ENCODE assay signal across 23 cellular contexts in genomic region chrX:92351531-92351930, GRCh38.
DNase-seq lines count a peak whose midpoint lies in the region; ATAC-seq, FAIRE-seq and TF ChIP-seq lines count a peak whose summit lies in the region.
"Had no signal": no experiment of that assay in that cellular context is flagged by ENCODE, and none has a peak within 500 bp of the region (broad histone marks: within the 10 kb centered on the region; RNA-seq: fewer than 3 reads in every experiment).

No MANE protein-coding gene starts in this region.

- POLR2A ChIA-PET in A549 (lab: Yijun Ruan, JAX) (no interaction called here), SK-N-SH (lab: Yijun Ruan, JAX) (no interaction called here)

- H3K4me3 ChIP-seq in A549 (no peak overlapping the region), astrocyte (ENCODE audit: insufficient read depth, low read depth, low read length) (no peak overlapping the region), SK-N-SH (ENCODE audit: low read depth in 2 of 2, low read length in 1 of 2) (no peak overlapping the region)
- H3K4me3 ChIP-seq: BLaER1 treated with 17β-estradiol and CSF1 and Interleukin-3, amounts not matched to agents 10 nM and 100 nM; GM12878 had no signal

- H3K27me3 ChIP-seq in astrocyte (ENCODE audit: insufficient read depth, low read length) (no peaks in the 10 kb centered on the region), SK-N-SH (ENCODE audit: insufficient read depth) (no peaks in the 10 kb centered on the region)

- H3K4me1 Mint-ChIP-seq in astrocyte (ENCODE audit: low read depth, unreplicated experiment): no peaks in the 10 kb centered on the region
- H3K4me1 Mint-ChIP-seq: B cell had no signal

- H4K20me1 ChIP-seq in astrocyte (ENCODE audit: insufficient read depth, low read length) (no peaks in the 10 kb centered on the region), SK-N-SH (ENCODE audit: insufficient read depth) (no peaks in the 10 kb centered on the region)
- H4K20me1 ChIP-seq: BLaER1 treated with 17β-estradiol and CSF1 and Interleukin-3, amounts not matched to agents 10 nM and 100 nM had no signal

- ATAC-seq in A549: no peak
- ATAC-seq: CD8-positive, alpha-beta T cell; GM12878 had no signal

- H3K9me3 ChIP-seq in A549: no peaks in the 10 kb centered on the region
- H3K9me3 ChIP-seq in astrocyte (ENCODE audit: insufficient read depth, low read depth, low read length): no peaks in the 10 kb centered on the region
- no peaks in the 10 kb centered on the region for H3K9me3 ChIP-seq in SK-N-SH
- H3K9me3 ChIP-seq: BLaER1 treated with 17β-estradiol and CSF1 and Interleukin-3, amounts not matched to agents 10 nM and 100 nM had no signal

- CTCF ChIA-PET in A549 (lab: Yijun Ruan, JAX): interaction anchor here (0.6 kb wide), 1 partner anchor 925 kb away, joined by 3 read pairs; no protein-coding TSS in a partner anchor
- CTCF ChIA-PET in SK-N-SH (lab: Yijun Ruan, JAX): no interaction called here

- TF ChIP-seq CTCF in A549 (IDR thresholded peaks at IDR 0.05) (no peak), astrocyte (IDR thresholded peaks at IDR 0.05; ENCODE audit: insufficient read depth, low read depth, low read length) (no peak), SK-N-SH (IDR thresholded peaks at IDR 0.05) (no peak)

- no peaks in the 10 kb centered on the region for H3K9me3 Mint-ChIP-seq in astrocyte (ENCODE audit: unreplicated experiment)
- H3K9me3 Mint-ChIP-seq: CD4-positive, alpha-beta T cell had no signal

- DNase-seq in A549 (ENCODE audit: low read depth in 1 of 2, low spot score in 1 of 2) (no peak), HT1080 (ENCODE audit: low read depth) (peak; percentile 23), astrocyte (ENCODE audit: low read depth) (no peak), COLO829 (ENCODE audit: low spot score) (no peak), SK-N-SH (no peak), HTR-8/SVneo (ENCODE audit: insufficient read length, low spot score) (no peak)
- DNase-seq: 8988T; AML-193; CD4-positive, alpha-beta T cell; CD8-positive, alpha-beta T cell; COR-L47; DMS 273 treated with DMSO at 0.1 percent for 48 hours; DMS153; DMS53; DMS79; DND-41; EL; GDM1 had no signal

- TF ChIP-seq RAD21 in A549 (conservative IDR thresholded peaks at IDR 0.05 in 1 of 2, IDR thresholded peaks at IDR 0.05 in 1 of 2) (no peak), SK-N-SH (IDR thresholded peaks at IDR 0.05; ENCODE audit: low read length) (no peak)

- H2AFZ ChIP-seq in astrocyte (ENCODE audit: low read depth, low read length) (no peak overlapping the region), SK-N-SH (ENCODE audit: low read depth) (no peak overlapping the region)

- H3K4me1 ChIP-seq in A549: no peaks in the 10 kb centered on the region
- no peaks in the 10 kb centered on the region for H3K4me1 ChIP-seq in astrocyte (ENCODE audit: insufficient read depth, low read length)
- H3K4me1 ChIP-seq in SK-N-SH (ENCODE audit: control insufficient read depth in 1 of 2, insufficient read depth in 2 of 2, low read depth in 1 of 2, low read length in 1 of 2): no peaks in the 10 kb centered on the region
- H3K4me1 ChIP-seq: BLaER1 treated with 17β-estradiol and CSF1 and Interleukin-3, amounts not matched to agents 10 nM and 100 nM had no signal

- H3K79me2 ChIP-seq in astrocyte (ENCODE audit: insufficient read depth, low read length) (no peaks in the 10 kb centered on the region), SK-N-SH (ENCODE audit: insufficient read depth) (no peaks in the 10 kb centered on the region)

- TF ChIP-seq EP300 in A549 (IDR thresholded peaks at IDR 0.05) (no peak), SK-N-SH (IDR thresholded peaks at IDR 0.05; ENCODE audit: borderline replicate concordance in 1 of 2, low read depth in 1 of 2, low read length in 1 of 2) (no peak)

- H3K27ac Mint-ChIP-seq in astrocyte (ENCODE audit: unreplicated experiment): no peak overlapping the region
- H3K27ac Mint-ChIP-seq: B cell; CD4-positive, alpha-beta T cell; CD8-positive, alpha-beta T cell had no signal

- no peaks in the 10 kb centered on the region for H3K36me3 Mint-ChIP-seq in astrocyte (ENCODE audit: low read depth, unreplicated experiment)
- H3K36me3 Mint-ChIP-seq: CD8-positive, alpha-beta T cell had no signal

- H3K36me3 ChIP-seq in astrocyte (ENCODE audit: insufficient read depth, low read length): no peaks in the 10 kb centered on the region
- H3K36me3 ChIP-seq in SK-N-SH (replicated peaks in 1 of 2; ENCODE audit: control insufficient read depth in 1 of 2, insufficient read depth in 2 of 2, low read length in 1 of 2): no peaks in the 10 kb centered on the region
- H3K36me3 ChIP-seq: BLaER1 treated with 17β-estradiol and CSF1 and Interleukin-3, amounts not matched to agents 10 nM and 100 nM had no signal

- H3K27ac ChIP-seq in A549: no peak overlapping the region
- no peak overlapping the region for H3K27ac ChIP-seq in astrocyte (ENCODE audit: low read depth, low read length)
- H3K27ac ChIP-seq in SK-N-SH (ENCODE audit: low read depth in 2 of 2, low read length in 1 of 2): no peak overlapping the region
- H3K27ac ChIP-seq: BLaER1 treated with 17β-estradiol and CSF1 and Interleukin-3, amounts not matched to agents 10 nM and 100 nM; C4-2B had no signal

- no peak overlapping the region for H3K4me2 ChIP-seq in A549
- no peak overlapping the region for H3K4me2 ChIP-seq in astrocyte (ENCODE audit: low read length)
- no peak overlapping the region for H3K4me2 ChIP-seq in SK-N-SH
- H3K4me2 ChIP-seq: BLaER1 treated with 17β-estradiol and CSF1 and Interleukin-3, amounts not matched to agents 10 nM and 100 nM had no signal

- no peaks in the 10 kb centered on the region for H3K27me3 Mint-ChIP-seq in astrocyte (ENCODE audit: low read depth, unreplicated experiment)
- H3K27me3 Mint-ChIP-seq: B cell; CD4-positive, alpha-beta T cell had no signal

- no peaks in the 10 kb centered on the region for H3F3A ChIP-seq in SK-N-SH (replicated peaks; ENCODE audit: insufficient read depth)

- WGBS in A549 (ENCODE audit: missing lambda C conversion rate): 0% methylated on average over 2 of the region's 2 CpGs
- WGBS in SK-N-SH (ENCODE audit: low lambda C conversion rate): 3% methylated on average over 2 of the region's 2 CpGs

- peak; percentile 97 for FAIRE-seq in A549 (lab: Jason Lieb, UNC)
- FAIRE-seq in astrocyte (lab: Jason Lieb, UNC): peak; percentile 13
- FAIRE-seq in HTR-8/SVneo (lab: Jason Lieb, UNC): no peak
- FAIRE-seq: GM12878, GM18507 had no signal

- H3K4me3 Mint-ChIP-seq in astrocyte (ENCODE audit: unreplicated experiment): no peak overlapping the region
- H3K4me3 Mint-ChIP-seq: B cell; CD4-positive, alpha-beta T cell; CD8-positive, alpha-beta T cell had no signal

- H3K9me2 ChIP-seq in SK-N-SH: no peaks in the 10 kb centered on the region

- H3K9ac ChIP-seq in astrocyte (ENCODE audit: low read length): no peak overlapping the region
- no peak overlapping the region for H3K9ac ChIP-seq in SK-N-SH
- H3K9ac ChIP-seq: BLaER1 treated with 17β-estradiol and CSF1 and Interleukin-3, amounts not matched to agents 10 nM and 100 nM had no signal

- TF ChIP-seq POLR2A in A549 (IDR thresholded peaks at IDR 0.05; ENCODE audit: low read length): no peak

TF ChIP-seq in A549, 52 proteins besides CTCF, POLR2A, EP300 and RAD21 (continues in another document):
- TF ChIP-seq CHD2 (IDR thresholded peaks at IDR 0.05; ENCODE audit: low read length, partially characterized antibody): no peak
- no peak for TF ChIP-seq FOSL2 (IDR thresholded peaks at IDR 0.05)
- TF ChIP-seq FOSL2 (CRISPR knock-in tag; IDR thresholded peaks at IDR 0.05): no peak
- no peak for TF ChIP-seq HOXB5 (CRISPR knock-in tag; IDR thresholded peaks at IDR 0.05)
- TF ChIP-seq SMC3 (IDR thresholded peaks at IDR 0.05): no peak
- TF ChIP-seq BHLHE40 (IDR thresholded peaks at IDR 0.05; ENCODE audit: low read depth, low read length): no peak
- TF ChIP-seq RCOR1 (IDR thresholded peaks at IDR 0.05; ENCODE audit: low read depth, low read length): no peak
- no peak for TF ChIP-seq FOSB (CRISPR knock-in tag; IDR thresholded peaks at IDR 0.05)
- no peak for TF ChIP-seq ATOH8 (CRISPR knock-in tag; IDR thresholded peaks at IDR 0.05; ENCODE audit: low read depth)
- TF ChIP-seq MAX (IDR thresholded peaks at IDR 0.05): no peak

TF ChIP-seq in SK-N-SH, 30 proteins besides CTCF, POLR2A, EP300 and RAD21 (continues in another document):
- TF ChIP-seq GABPA (IDR thresholded peaks at IDR 0.05; ENCODE audit: low read depth) (no peak), ELF1 (IDR thresholded peaks at IDR 0.05) (no peak), MEF2A (IDR thresholded peaks at IDR 0.05; ENCODE audit: borderline replicate concordance, low read depth) (no peak), TAF1 (IDR thresholded peaks at IDR 0.05; ENCODE audit: borderline replicate concordance, low read depth, low read length) (no peak), ZBTB33 (IDR thresholded peaks at IDR 0.05; ENCODE audit: borderline replicate concordance, low read depth) (no peak), TEAD4 (IDR thresholded peaks at IDR 0.05; ENCODE audit: borderline replicate concordance, insufficient read depth) (no peak), USF2 (IDR thresholded peaks at IDR 0.05; ENCODE audit: borderline replicate concordance, low read depth, low read length) (no peak), JUND (IDR thresholded peaks at IDR 0.05) (no peak), POLR2AphosphoS5 (IDR thresholded peaks at IDR 0.05; ENCODE audit: low read depth, low read length) (no peak), RCOR1 (IDR thresholded peaks at IDR 0.05; ENCODE audit: low read length) (no peak), NFIC (IDR thresholded peaks at IDR 0.05; ENCODE audit: borderline replicate concordance) (no peak), CHD2 (IDR thresholded peaks at IDR 0.05; ENCODE audit: low read length, partially characterized antibody) (no peak)
